In the genomic region with DNA sequence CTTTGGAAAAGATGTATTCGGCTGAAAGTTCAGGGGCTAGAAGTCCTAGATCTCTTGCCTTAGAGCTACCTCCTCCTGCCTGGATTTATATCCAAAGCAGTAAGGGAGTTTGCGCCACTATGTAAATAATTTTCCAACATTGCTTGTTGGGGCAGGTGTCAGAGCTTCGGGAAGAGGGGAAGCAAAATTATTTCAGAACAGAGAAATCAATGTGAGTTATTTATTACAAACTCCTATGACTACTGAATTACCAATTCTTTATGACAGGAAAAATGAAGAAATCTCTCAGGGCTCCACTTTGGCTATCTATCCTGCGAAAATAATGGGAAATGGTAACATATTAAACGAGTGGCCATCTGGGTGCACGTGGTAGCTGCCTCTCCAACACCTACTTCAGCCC, we compare ENCODE assay signal across 32 cellular contexts. TPM values are rescaled to one million over a fixed set of nuclear protein-coding genes. Genes with fewer than 3 reads are reported as not detected.
"Had no signal": no experiment of that assay in that cellular context is flagged by ENCODE, and none has a peak within 500 bp of the region (broad histone marks: within the 10 kb centered on the region; RNA-seq: fewer than 3 reads in every experiment).

A gene with protein sequence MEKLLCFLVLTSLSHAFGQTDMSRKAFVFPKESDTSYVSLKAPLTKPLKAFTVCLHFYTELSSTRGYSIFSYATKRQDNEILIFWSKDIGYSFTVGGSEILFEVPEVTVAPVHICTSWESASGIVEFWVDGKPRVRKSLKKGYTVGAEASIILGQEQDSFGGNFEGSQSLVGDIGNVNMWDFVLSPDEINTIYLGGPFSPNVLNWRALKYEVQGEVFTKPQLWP (minus strand): TSS at position 61 of the 400 bp plus-strand sequence. CDS start 104 bp downstream, outside the sequence.

- H3K27ac Mint-ChIP-seq: effector memory CD8-positive, alpha-beta T cell; endodermal cell; mesothelial cell of epicardium had no signal

- H3K4me3 ChIP-seq: coronary artery, dorsolateral prefrontal cortex, esophagus squamous epithelium, gastrocnemius medialis, heart right ventricle, left ventricle myocardium inferior, lower lobe of right lung, mucosa of descending colon had no signal

- H3K27ac ChIP-seq: coronary artery, dorsolateral prefrontal cortex, epithelial cell of prostate, esophagus squamous epithelium, gastrocnemius medialis, heart right ventricle, left ventricle myocardium inferior, lower lobe of right lung had no signal

- H3K4me3 Mint-ChIP-seq: effector memory CD8-positive, alpha-beta T cell; endodermal cell; mesothelial cell of epicardium had no signal

- ATAC-seq: effector memory CD8-positive, alpha-beta T cell; esophagus mucosa; gastrocnemius medialis; heart right ventricle; left cardiac atrium; lower lobe of right lung; mucosa of descending colon had no signal

- H3K4me1 Mint-ChIP-seq: endodermal cell, mesothelial cell of epicardium had no signal

- DNase-seq: dermis blood vessel endothelial cell; dorsolateral prefrontal cortex; effector CD4-positive, alpha-beta T cell; effector memory CD8-positive, alpha-beta T cell; endodermal cell; erythroblast; esophagus squamous epithelium; foreskin fibroblast; foreskin melanocyte; gastrocnemius medialis; glutamatergic neuron; head of caudate nucleus; heart right ventricle; hippocampal formation; left cardiac atrium; left ventricle myocardium inferior; lower lobe of right lung; mesenchymal stem cell; mucosa of descending colon had no signal

- H3K27me3 ChIP-seq: esophagus squamous epithelium, gastrocnemius medialis, heart right ventricle had no signal

- H3K36me3 ChIP-seq: esophagus squamous epithelium, gastrocnemius medialis, heart right ventricle, left ventricle myocardium inferior, lower lobe of right lung had no signal

- FAIRE-seq: colon, endometrium, islet of Langerhans, keratinocyte had no signal

- H3K9me3 ChIP-seq: gastrocnemius medialis had no signal

- H3K4me1 ChIP-seq: esophagus squamous epithelium, gastrocnemius medialis, heart right ventricle, left ventricle myocardium inferior, lower lobe of right lung had no signal

RNA-seq across cellular contexts. Expression of the gene that starts here (rescaled TPM):
- total RNA-seq: cerebellum, dermis blood vessel endothelial cell, esophagus mucosa, esophagus squamous epithelium, glomerular endothelial cell, kidney epithelial cell, left cardiac atrium, left ventricle myocardium inferior, lower lobe of right lung, lung microvascular endothelial cell, mesenteric fat pad, mesothelial cell of epicardium had no signal
- polyA plus RNA-seq: keratinocyte had no signal
